In the genomic region with DNA sequence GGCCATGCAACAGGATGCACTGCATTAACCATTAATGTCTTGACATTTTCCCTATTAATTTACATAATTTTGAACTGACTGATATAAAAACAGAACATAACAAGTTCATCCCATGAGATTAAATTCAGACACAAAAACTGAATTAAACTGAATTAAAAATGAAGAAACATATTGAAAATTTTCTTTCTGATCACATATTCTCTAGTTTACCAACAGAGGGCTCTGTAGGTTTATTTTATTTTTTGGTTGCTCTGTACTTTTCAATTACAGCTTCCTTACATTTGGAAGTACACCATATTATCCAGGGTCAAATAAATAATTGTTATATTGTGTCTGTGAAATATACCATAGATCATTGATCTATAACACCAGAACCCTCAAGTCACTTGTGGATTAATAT, we compare ENCODE assay signal across 10 cellular contexts. TPM values are rescaled to one million over a fixed set of nuclear protein-coding genes. Genes with fewer than 3 reads are reported as not detected.
DNase-seq lines count a peak whose midpoint lies in the region; ATAC-seq and TF ChIP-seq lines count a peak whose summit lies in the region.
"Had no signal": no experiment of that assay in that cellular context is flagged by ENCODE, and none has a peak within 500 bp of the region (broad histone marks: within the 10 kb centered on the region; RNA-seq: fewer than 3 reads in every experiment).

No MANE protein-coding gene starts in this region.

- peak; percentile 0 for DNase-seq in COLO829 (ENCODE audit: low spot score)
- DNase-seq in HFFc6: no peak
- DNase-seq in RWPE2 (ENCODE audit: low spot score): no peak
- DNase-seq in kidney tubule cell (ENCODE audit: low spot score): peak; percentile 18
- no peak for DNase-seq in stimulated activated CD4-positive, alpha-beta T cell treated with anti-CD3 and anti-CD28 coated beads, Interleukin-12 subunit alpha, Interleukin-12 subunit beta, amount 100 ng/mL, for 4 hours
- no peak for DNase-seq in middle frontal gyrus (ENCODE audit: extremely low spot score, low spot score)
- no peak for DNase-seq in prostate gland (ENCODE audit: low spot score)
- no peak for DNase-seq in activated naive CD4-positive, alpha-beta T cell (lab: John Stamatoyannopoulos, UW)
- DNase-seq: midbrain had no signal

- H3K4me3 Mint-ChIP-seq in HFFc6: no peak overlapping the region
- H3K4me3 Mint-ChIP-seq: activated naive CD8-positive, alpha-beta T cell had no signal

- no peak overlapping the region for H3K27ac ChIP-seq in RWPE2 (ENCODE audit: poor library complexity, severe bottlenecking)
- no peak overlapping the region for H3K27ac ChIP-seq in prostate gland

- H3K9me3 Mint-ChIP-seq in HFFc6: no peaks in the 10 kb centered on the region

- TF ChIP-seq CTCF in HFFc6 (IDR thresholded peaks at IDR 0.05) (peak; percentile 53), RWPE2 (IDR thresholded peaks at IDR 0.05; ENCODE audit: poor library complexity, severe bottlenecking) (peak; percentile 34), prostate gland (IDR thresholded peaks at IDR 0.05) (peak in 2 of 4 experiments; percentile 14 to 32)

- H3K4me1 Mint-ChIP-seq in HFFc6 (ENCODE audit: low read depth): no peaks in the 10 kb centered on the region

- no peaks in the 10 kb centered on the region for H3K36me3 Mint-ChIP-seq in HFFc6 (ENCODE audit: low read depth)
- H3K36me3 Mint-ChIP-seq: activated naive CD8-positive, alpha-beta T cell had no signal

- intact Hi-C loops in prostate gland (cut with DNase I): no loop called here

- no peak for ATAC-seq in RWPE2 (ENCODE audit: low read depth)

- H3K4me3 ChIP-seq in RWPE2 (ENCODE audit: severe bottlenecking) (no peak overlapping the region), prostate gland (no peak overlapping the region)

- no peaks in the 10 kb centered on the region for H3K9me3 ChIP-seq in RWPE2 (ENCODE audit: severe bottlenecking)
- no peaks in the 10 kb centered on the region for H3K9me3 ChIP-seq in prostate gland

- no peak for TF ChIP-seq POLR2A in prostate gland (IDR thresholded peaks at IDR 0.05)

- H3K4me1 ChIP-seq in RWPE2 (ENCODE audit: insufficient read depth, poor library complexity, severe bottlenecking) (no peaks in the 10 kb centered on the region), prostate gland (replicated peaks) (no peaks in the 10 kb centered on the region)

- H3K27me3 ChIP-seq in RWPE2 (ENCODE audit: insufficient read depth, poor library complexity, severe bottlenecking): no peaks in the 10 kb centered on the region
- H3K27me3 ChIP-seq in prostate gland (replicated peaks; ENCODE audit: insufficient read depth): no peaks in the 10 kb centered on the region

- H3K36me3 ChIP-seq in RWPE2 (ENCODE audit: low read depth) (no peaks in the 10 kb centered on the region), prostate gland (no peaks in the 10 kb centered on the region)

- no peak overlapping the region for H3K27ac Mint-ChIP-seq in HFFc6
- H3K27ac Mint-ChIP-seq: activated naive CD8-positive, alpha-beta T cell had no signal

- H3K27me3 Mint-ChIP-seq in HFFc6 (ENCODE audit: insufficient read depth): no peaks in the 10 kb centered on the region
- H3K27me3 Mint-ChIP-seq: activated naive CD8-positive, alpha-beta T cell had no signal

RNA-seq across cellular contexts. Expression of a gene that starts 27.3 kb away (rescaled TPM):
- total RNA-seq in HFFc6 (2021; fragmentation: NEBNext Ultra II Directional; extraction: Animal tissue kit (Norgen Biotek cat#: 25700)): not detected
- total RNA-seq in prostate gland: 1 to 10 TPM in 1 of 2 donors, not detected in 1; 5.6 TPM

RNA-seq across cellular contexts. Expression of a gene that starts 53.7 kb away (rescaled TPM):
- total RNA-seq in HFFc6 (2021; fragmentation: NEBNext Ultra II Directional; extraction: Animal tissue kit (Norgen Biotek cat#: 25700)): not detected
- total RNA-seq in prostate gland: under 1 TPM; 0.11 to 0.73 TPM

Comparison
In these comparisons a context has a peak if more than half of its experiments do, and no peak if none do; other contexts are left out.
1. DNase-seq: peak in COLO829 (single experiment) and kidney tubule cell (single experiment); none in HFFc6 (single experiment), RWPE2 (single experiment), stimulated activated CD4-positive, alpha-beta T cell treated with anti-CD3 and anti-CD28 coated beads, Interleukin-12 subunit alpha, Interleukin-12 subunit beta, amount 100 ng/mL, for 4 hours (single experiment), middle frontal gyrus (single experiment), prostate gland (single experiment) and activated naive CD4-positive, alpha-beta T cell (0 of 4).